ENCODE assay signal across 23 cellular contexts in genomic region chr22:43098356-43098755, GRCh38. TPM values are rescaled to one million over a fixed set of nuclear protein-coding genes. Genes with fewer than 3 reads are reported as not detected.
"Had no signal": no experiment of that assay in that cellular context is flagged by ENCODE, and none has a peak within 500 bp of the region (broad histone marks: within the 10 kb centered on the region; RNA-seq: fewer than 3 reads in every experiment).

No MANE protein-coding gene starts in this region.

- H3K9me3 ChIP-seq: ascending aorta, thyroid gland had no signal

- FAIRE-seq: islet of Langerhans, urothelium cell line had no signal

- DNase-seq: activated CD4-positive, alpha-beta T cell treated with anti-CD3 and anti-CD28 coated beads, Interleukin-2, amount 10 ng/mL, durations not matched to agents 7 days and 5 days; activated CD8-positive, alpha-beta memory T cell treated with anti-CD3 and anti-CD28 coated beads, Interleukin-2, amount 50 U/mL, for 4 hours; activated naive CD4-positive, alpha-beta T cell treated with anti-CD3 and anti-CD28 coated beads, Interleukin-2, amount 10 ng/mL, durations not matched to agents 7 days and 5 days; activated naive CD8-positive, alpha-beta T cell treated with anti-CD3 and anti-CD28 coated beads, Interleukin-2, amount 50 U/mL, for 24 hours; activated T-cell treated with anti-CD3 and anti-CD28 coated beads, Interleukin-2, amount 50 U/mL, for 4 hours; effector CD8-positive, alpha-beta T cell; esophagus squamous epithelium; hippocampal formation; left lung; nucleus accumbens; retina; stimulated activated CD4-positive, alpha-beta T cell treated with anti-CD3 and anti-CD28 coated beads, Interleukin-12 subunit alpha, Interleukin-12 subunit beta, amount 100 ng/mL, for 4 hours; stimulated activated CD4-positive, alpha-beta T cell treated with anti-CD3 and anti-CD28 coated beads, Interleukin-1b, Interleukin-23, amount 100 ng/mL, for 48 hours; stimulated activated CD8-positive, alpha-beta memory T cell treated with anti-CD3 and anti-CD28 coated beads, Interleukin-4, amount 100 ng/mL, for 48 hours; stimulated activated naive CD4-positive, alpha-beta T cell; thyroid gland had no signal

- H3K27ac ChIP-seq: ascending aorta, esophagus squamous epithelium, left lung, thyroid gland had no signal

- H3K4me3 Mint-ChIP-seq: activated CD4-positive, alpha-beta T cell treated with anti-CD3 and anti-CD28 coated beads, Interleukin-2, amount 10 ng/mL, durations not matched to agents 7 days and 5 days; activated naive CD4-positive, alpha-beta T cell treated with anti-CD3 and anti-CD28 coated beads, Interleukin-2, amount 10 ng/mL, durations not matched to agents 7 days and 5 days; activated naive CD8-positive, alpha-beta T cell treated with anti-CD3 and anti-CD28 coated beads, Interleukin-2, amount 50 U/mL, for 24 hours; activated T-cell treated with anti-CD3 and anti-CD28 coated beads, Interleukin-2, amount 50 U/mL, for 4 hours; memory B cell; natural killer cell treated with Interleukin-12 subunit alpha and Interleukin-12 subunit beta and Interleukin-15 and Interleukin-18, amount 100 ng/mL, for 72 hours; T-helper 1 cell treated with Interleukin-12 subunit alpha and Interleukin-12 subunit beta and Interleukin-4 antibody, amounts not matched to agents 30 μg/mL and 1 μg/mL, for 36 hours had no signal

- H3K4me1 ChIP-seq: ascending aorta had no signal

- ATAC-seq: activated CD4-positive, CD25-positive, alpha-beta regulatory T cell treated with anti-CD3 and anti-CD28 coated beads, Interleukin-2, amount 50 U/mL, for 24 hours; activated naive CD8-positive, alpha-beta T cell treated with anti-CD3 and anti-CD28 coated beads, Interleukin-2, amount 50 U/mL, for 24 hours; activated T-cell treated with anti-CD3 and anti-CD28 coated beads, Interleukin-2, amount 50 U/mL, for 4 hours; left lung; natural killer cell treated with Interleukin-12 subunit alpha and Interleukin-12 subunit beta and Interleukin-15 and Interleukin-18, amount 100 ng/mL, for 72 hours had no signal

- H3K27me3 Mint-ChIP-seq: activated CD4-positive, alpha-beta T cell treated with anti-CD3 and anti-CD28 coated beads, Interleukin-2, amount 10 ng/mL, durations not matched to agents 7 days and 5 days; activated naive CD8-positive, alpha-beta T cell treated with anti-CD3 and anti-CD28 coated beads, Interleukin-2, amount 50 U/mL, for 24 hours; memory B cell; natural killer cell treated with Interleukin-12 subunit alpha and Interleukin-12 subunit beta and Interleukin-15 and Interleukin-18, amount 100 ng/mL, for 72 hours had no signal

- H3K36me3 Mint-ChIP-seq: activated naive CD4-positive, alpha-beta T cell treated with anti-CD3 and anti-CD28 coated beads, Interleukin-2, amount 10 ng/mL, durations not matched to agents 7 days and 5 days had no signal

- H3K27ac Mint-ChIP-seq: activated CD4-positive, alpha-beta T cell treated with anti-CD3 and anti-CD28 coated beads, Interleukin-2, amount 10 ng/mL, durations not matched to agents 7 days and 5 days; activated naive CD4-positive, alpha-beta T cell treated with anti-CD3 and anti-CD28 coated beads, Interleukin-2, amount 10 ng/mL, durations not matched to agents 7 days and 5 days; activated naive CD8-positive, alpha-beta T cell treated with anti-CD3 and anti-CD28 coated beads, Interleukin-2, amount 50 U/mL, for 24 hours; memory B cell; natural killer cell treated with Interleukin-12 subunit alpha and Interleukin-12 subunit beta and Interleukin-15 and Interleukin-18, amount 100 ng/mL, for 72 hours; T-helper 1 cell treated with Interleukin-12 subunit alpha and Interleukin-12 subunit beta and Interleukin-4 antibody, amounts not matched to agents 30 μg/mL and 1 μg/mL, for 36 hours had no signal

- H3K4me1 Mint-ChIP-seq: activated naive CD4-positive, alpha-beta T cell treated with anti-CD3 and anti-CD28 coated beads, Interleukin-2, amount 10 ng/mL, durations not matched to agents 7 days and 5 days; memory B cell had no signal

- H3K4me3 ChIP-seq: ascending aorta, esophagus squamous epithelium, left lung, thyroid gland had no signal

- H3K27me3 ChIP-seq: ascending aorta, esophagus squamous epithelium, left lung, thyroid gland had no signal

- H3K36me3 ChIP-seq: ascending aorta, esophagus squamous epithelium, left lung, thyroid gland had no signal

RNA-seq across cellular contexts. Expression of gene BIK, which starts 12.2 kb away (rescaled TPM):
- total RNA-seq: ascending aorta; natural killer cell treated with Interleukin-12 subunit alpha and Interleukin-12 subunit beta and Interleukin-15 and Interleukin-18, amount 100 ng/mL, for 72 hours had no signal
